13 cellular contexts compared by ENCODE assay signal in genomic region chr21:42313501-42313969, GRCh38. TPM values are rescaled to one million over a fixed set of nuclear protein-coding genes. Genes with fewer than 3 reads are reported as not detected.
DNase-seq lines count a peak whose midpoint lies in the region; ATAC-seq and TF ChIP-seq lines count a peak whose summit lies in the region.
"Had no signal": no experiment of that assay in that cellular context is flagged by ENCODE, and none has a peak within 500 bp of the region (broad histone marks: within the 10 kb centered on the region; RNA-seq: fewer than 3 reads in every experiment).

No MANE protein-coding gene starts in this region.

- H3K9me3 ChIP-seq in SJCRH30 (replicated peaks) (no peaks in the 10 kb centered on the region), muscle layer of duodenum (ENCODE audit: control insufficient read depth in 1 of 2, low read length in 2 of 2) (no peaks in the 10 kb centered on the region), lower lobe of right lung (no peaks in the 10 kb centered on the region), OCI-LY7 (ENCODE audit: low read length) (no peaks in the 10 kb centered on the region)
- H3K9me3 ChIP-seq: heart left ventricle had no signal

- H3K4me2 ChIP-seq in GM23338, result no peak overlapping the region
- no peak overlapping the region for H3K4me2 ChIP-seq in OCI-LY7 (ENCODE audit: low read length)

- H3K4me3 ChIP-seq in GM23338, result no peak overlapping the region
- H3K4me3 ChIP-seq in SJCRH30, result peak overlapping the region; percentile 46
- peak overlapping the region in 1 of 2 donors; percentile 7 for H3K4me3 ChIP-seq in muscle layer of duodenum (ENCODE audit: low read depth in 1 of 2, low read length in 2 of 2)
- no peak overlapping the region for H3K4me3 ChIP-seq in lower lobe of right lung
- no peak overlapping the region for H3K4me3 ChIP-seq in OCI-LY7 (ENCODE audit: low read depth, low read length, poor library complexity, severe bottlenecking)

- H3F3A ChIP-seq in GM23338 (replicated peaks; ENCODE audit: low read depth), result no peaks in the 10 kb centered on the region

- H3K36me3 Mint-ChIP-seq in GM23338 (ENCODE audit: low read depth) (no peaks in the 10 kb centered on the region), progenitor cell of endocrine pancreas (ENCODE audit: insufficient read depth) (no peaks in the 10 kb centered on the region)
- H3K36me3 Mint-ChIP-seq: IgD-negative memory B cell had no signal

- H3K9me2 ChIP-seq in GM23338 (ENCODE audit: insufficient read depth) (no peaks in the 10 kb centered on the region), OCI-LY7 (ENCODE audit: insufficient read depth, low read length) (no peaks in the 10 kb centered on the region)

- no peak overlapping the region for H3K27ac ChIP-seq in GM23338 (ENCODE audit: low read depth)
- peak overlapping the region; percentile 91 for H3K27ac ChIP-seq in SJCRH30
- H3K27ac ChIP-seq in muscle layer of duodenum (ENCODE audit: low read length), result peak overlapping the region; percentile 5
- H3K27ac ChIP-seq in lower lobe of right lung, result no peak overlapping the region
- H3K27ac ChIP-seq in OCI-LY7 (ENCODE audit: low read depth, low read length, poor library complexity, severe bottlenecking), result no peak overlapping the region
- H3K27ac ChIP-seq: heart left ventricle had no signal

- H3K27me3 ChIP-seq in GM23338 (ENCODE audit: insufficient read depth), result no peaks in the 10 kb centered on the region
- no peaks in the 10 kb centered on the region for H3K27me3 ChIP-seq in SJCRH30
- peaks cover 3% of the 10 kb centered on the region for H3K27me3 ChIP-seq in muscle layer of duodenum (ENCODE audit: low read depth, low read length)
- H3K27me3 ChIP-seq in lower lobe of right lung (ENCODE audit: low read depth), result peaks cover 3% of the 10 kb centered on the region

- H3K27me3 Mint-ChIP-seq in GM23338 (ENCODE audit: insufficient read depth, low read depth, poor library complexity) (peaks cover 13% of the 10 kb centered on the region), progenitor cell of endocrine pancreas (peaks cover 4% of the 10 kb centered on the region)
- H3K27me3 Mint-ChIP-seq: stimulated activated naive CD8-positive, alpha-beta T cell treated with anti-CD3 and anti-CD28 coated beads, Interleukin-15, Interleukin-2, amounts not matched to agents 100 ng/mL and 50 ng/mL, for 24 hours had no signal

- ATAC-seq in GM23338, result peak; percentile 38
- ATAC-seq in lower lobe of right lung, result no peak
- ATAC-seq in HG02588 (IDR thresholded peaks at IDR 0.05; ENCODE audit: unreplicated experiment), result no peak
- ATAC-seq: heart left ventricle had no signal

- peak; percentile 61 for DNase-seq in GM23338 (ENCODE audit: low spot score)
- DNase-seq in NCI-H146 (lab: John Stamatoyannopoulos, UW), result peak; percentile 89
- peak; percentile 97 for DNase-seq in SJCRH30
- no peak for DNase-seq in progenitor cell of endocrine pancreas (ENCODE audit: low spot score, unreplicated experiment)
- DNase-seq in lower lobe of right lung, result no peak
- DNase-seq in OCI-LY7 (ENCODE audit: low spot score), result no peak
- DNase-seq: activated gamma-delta T cell had no signal

- H3K79me2 ChIP-seq in GM23338 (replicated peaks; ENCODE audit: insufficient read depth) (no peaks in the 10 kb centered on the region), OCI-LY7 (ENCODE audit: insufficient read depth, low read depth, low read length) (no peaks in the 10 kb centered on the region)

- CTCF ChIA-PET in OCI-LY7 (lab: Charles Lee; ENCODE audit: unreplicated experiment), result no interaction called here

- H3K36me3 ChIP-seq in GM23338 (ENCODE audit: insufficient read depth) (no peaks in the 10 kb centered on the region), SJCRH30 (no peaks in the 10 kb centered on the region), muscle layer of duodenum (ENCODE audit: control insufficient read depth in 1 of 2, insufficient read depth in 2 of 2, low read length in 2 of 2) (no peaks in the 10 kb centered on the region), lower lobe of right lung (no peaks in the 10 kb centered on the region), OCI-LY7 (ENCODE audit: insufficient read depth, low read length) (no peaks in the 10 kb centered on the region)
- H3K36me3 ChIP-seq: heart left ventricle had no signal

- peaks cover 49% of the 10 kb centered on the region for H3K4me1 Mint-ChIP-seq in GM23338
- peaks cover 33% of the 10 kb centered on the region for H3K4me1 Mint-ChIP-seq in progenitor cell of endocrine pancreas (ENCODE audit: low read depth)

- no TSS peak for BruUV-seq in OCI-LY7 (replicated peaks; lab: Mats Ljungman, UMichigan)

- H3K4me3 Mint-ChIP-seq in GM23338 (no peak overlapping the region; the same call in 2 of the 3 replicates), progenitor cell of endocrine pancreas (ENCODE audit: low read depth) (no peak overlapping the region)
- H3K4me3 Mint-ChIP-seq: dendritic cell treated with granulocyte-macrophage colony-stimulating factor and Interleukin-4, amounts not matched to agents 40 ng/mL and 50 ng/mL, for 4 days; stimulated activated naive CD8-positive, alpha-beta T cell treated with anti-CD3 and anti-CD28 coated beads, Interleukin-15, Interleukin-2, amounts not matched to agents 100 ng/mL and 50 ng/mL, for 24 hours had no signal

- H4K20me1 ChIP-seq in GM23338 (replicated peaks; ENCODE audit: insufficient read depth) (no peaks in the 10 kb centered on the region), OCI-LY7 (ENCODE audit: insufficient read depth, low read length) (no peaks in the 10 kb centered on the region)

- H3K27ac Mint-ChIP-seq in GM23338 (no peak overlapping the region), progenitor cell of endocrine pancreas (no peak overlapping the region)
- H3K27ac Mint-ChIP-seq: dendritic cell treated with granulocyte-macrophage colony-stimulating factor and Interleukin-4, amounts not matched to agents 40 ng/mL and 50 ng/mL, for 4 days; IgD-negative memory B cell; stimulated activated naive CD8-positive, alpha-beta T cell treated with anti-CD3 and anti-CD28 coated beads, Interleukin-15, Interleukin-2, amounts not matched to agents 100 ng/mL and 50 ng/mL, for 24 hours had no signal

- POLR2A ChIA-PET in OCI-LY7 (lab: Charles Lee), result no interaction called here

- H2AFZ ChIP-seq in GM23338, result peak overlapping the region; percentile 86
- H2AFZ ChIP-seq in OCI-LY7 (ENCODE audit: low read length), result no peak overlapping the region

- H3K4me1 ChIP-seq in GM23338 (ENCODE audit: insufficient read depth), result peaks cover 11% of the 10 kb centered on the region; the same call in 1 of the 2 replicates
- H3K4me1 ChIP-seq in SJCRH30, result peaks cover 42% of the 10 kb centered on the region
- H3K4me1 ChIP-seq in muscle layer of duodenum (ENCODE audit: control insufficient read depth in 1 of 2, insufficient read depth in 2 of 2, low read length in 2 of 2), result peaks cover 0 to 12% of the 10 kb centered on the region in 2 donors
- peaks cover 25% of the 10 kb centered on the region for H3K4me1 ChIP-seq in lower lobe of right lung
- peaks cover 8% of the 10 kb centered on the region for H3K4me1 ChIP-seq in OCI-LY7 (ENCODE audit: insufficient read depth, low read length, poor library complexity, severe bottlenecking)

- TF ChIP-seq CTCF in GM23338 (conservative IDR thresholded peaks at IDR 0.05; ENCODE audit: low read depth in 2 of 2) (no peak), progenitor cell of endocrine pancreas (IDR thresholded peaks at IDR 0.05; ENCODE audit: unreplicated experiment) (no peak), lower lobe of right lung (IDR thresholded peaks at IDR 0.05) (no peak), OCI-LY7 (conservative IDR thresholded peaks at IDR 0.05; ENCODE audit: low read length) (no peak)

- H3K9me3 Mint-ChIP-seq in GM23338 (no peaks in the 10 kb centered on the region), progenitor cell of endocrine pancreas (ENCODE audit: low read depth) (no peaks in the 10 kb centered on the region)
- H3K9me3 Mint-ChIP-seq: dendritic cell treated with granulocyte-macrophage colony-stimulating factor and Interleukin-4, amounts not matched to agents 40 ng/mL and 50 ng/mL, for 4 days; IgD-negative memory B cell; stimulated activated naive CD8-positive, alpha-beta T cell treated with anti-CD3 and anti-CD28 coated beads, Interleukin-15, Interleukin-2, amounts not matched to agents 100 ng/mL and 50 ng/mL, for 24 hours had no signal

- intact Hi-C loops in lower lobe of right lung (cut with DNase I), result no loop called here
- intact Hi-C loops in OCI-LY7 (cut with micrococcal nuclease; ENCODE audit: unreplicated experiment), result no loop called here

TF ChIP-seq in GM23338, 12 proteins besides CTCF, POLR2A, EP300 and RAD21:
- TF ChIP-seq STAT1 (IDR thresholded peaks at IDR 0.05; ENCODE audit: unreplicated experiment) (no peak), POLR2AphosphoS5 (IDR thresholded peaks at IDR 0.05; ENCODE audit: low read depth) (no peak), CREB1 (CRISPR knock-in tag; IDR thresholded peaks at IDR 0.05; ENCODE audit: low read depth) (no peak), ZNF331 (CRISPR knock-in tag; IDR thresholded peaks at IDR 0.05; ENCODE audit: low read depth) (no peak), NANOG (IDR thresholded peaks at IDR 0.05; ENCODE audit: borderline replicate concordance) (no peak), JUNB (IDR thresholded peaks at IDR 0.05; ENCODE audit: unreplicated experiment) (no peak), EZH2 (IDR thresholded peaks at IDR 0.05; ENCODE audit: low read depth, unreplicated experiment) (no peak)

RNA-seq across cellular contexts. Expression of gene TFF3, which starts 1.7 kb away (rescaled TPM):
- 1.2 TPM in 1 of 2 replicates, not detected in the other for total RNA-seq in GM23338 (2014; rRNA removed; shearing (Covaris generic))
- 3.1 and 3.3 TPM in 2 replicates for polyA plus RNA-seq in GM23338 (2016; fragmentation: Nextera tagmentation; extraction: Ambion mirVana)
- total RNA-seq in SJCRH30 (2014; rRNA removed; shearing (Covaris generic)), result 48.5 and 52.7 TPM in 2 replicates
- total RNA-seq in progenitor cell of endocrine pancreas, result 40.1 and 40.3 TPM in 2 replicates
- 19.0 TPM for total RNA-seq in lower lobe of right lung
- total RNA-seq in OCI-LY7 (2014; rRNA removed; shearing (Covaris generic)), result not detected in 2 replicates
- not detected in 2 replicates for total RNA-seq in OCI-LY7 (2022)
- polyA plus RNA-seq: IgD-negative memory B cell had no signal

RNA-seq across cellular contexts. Expression of gene TFF2, which starts 37.3 kb away (rescaled TPM):
- total RNA-seq in GM23338 (2014; rRNA removed; shearing (Covaris generic)), result not detected in 2 replicates
- polyA plus RNA-seq in GM23338 (2016; fragmentation: Nextera tagmentation; extraction: Ambion mirVana), result not detected in 2 replicates
- not detected in 2 replicates for total RNA-seq in SJCRH30 (2014; rRNA removed; shearing (Covaris generic))
- total RNA-seq in progenitor cell of endocrine pancreas (not detected in 2 replicates), lower lobe of right lung (not detected), OCI-LY7 (2022) (not detected in 2 replicates)
- total RNA-seq in OCI-LY7 (2014; rRNA removed; shearing (Covaris generic)), result not detected in 2 replicates
- total RNA-seq: heart left ventricle had no signal
- polyA plus RNA-seq: heart left ventricle, IgD-negative memory B cell had no signal

RNA-seq across cellular contexts. Expression of gene TFF1, which starts 52.8 kb away (rescaled TPM):
- not detected in 2 replicates for total RNA-seq in GM23338 (2014; rRNA removed; shearing (Covaris generic))
- polyA plus RNA-seq in GM23338 (2016; fragmentation: Nextera tagmentation; extraction: Ambion mirVana), result not detected in 2 replicates
- total RNA-seq in SJCRH30 (2014; rRNA removed; shearing (Covaris generic)), result not detected in 2 replicates
- total RNA-seq in progenitor cell of endocrine pancreas (0.77 TPM in 1 of 2 replicates, not detected in the other), lower lobe of right lung (not detected), OCI-LY7 (2022) (not detected in 2 replicates)
- not detected in 2 replicates for total RNA-seq in OCI-LY7 (2014; rRNA removed; shearing (Covaris generic))
- total RNA-seq: heart left ventricle had no signal
- polyA plus RNA-seq: heart left ventricle, IgD-negative memory B cell had no signal

Comparison
In these comparisons a context has a peak if more than half of its experiments do, and no peak if none do; other contexts are left out.
1. DNase-seq: peak in GM23338 (single experiment), NCI-H146 (single experiment) and SJCRH30 (2 of 2); none in progenitor cell of endocrine pancreas (single experiment), lower lobe of right lung (single experiment) and OCI-LY7 (single experiment).
2. H3K27ac ChIP-seq: peak in SJCRH30 (single experiment) and muscle layer of duodenum (single experiment); none in GM23338 (single experiment), lower lobe of right lung (single experiment) and OCI-LY7 (single experiment).